1 cellular context compared by ENCODE assay signal in the genomic region with DNA sequence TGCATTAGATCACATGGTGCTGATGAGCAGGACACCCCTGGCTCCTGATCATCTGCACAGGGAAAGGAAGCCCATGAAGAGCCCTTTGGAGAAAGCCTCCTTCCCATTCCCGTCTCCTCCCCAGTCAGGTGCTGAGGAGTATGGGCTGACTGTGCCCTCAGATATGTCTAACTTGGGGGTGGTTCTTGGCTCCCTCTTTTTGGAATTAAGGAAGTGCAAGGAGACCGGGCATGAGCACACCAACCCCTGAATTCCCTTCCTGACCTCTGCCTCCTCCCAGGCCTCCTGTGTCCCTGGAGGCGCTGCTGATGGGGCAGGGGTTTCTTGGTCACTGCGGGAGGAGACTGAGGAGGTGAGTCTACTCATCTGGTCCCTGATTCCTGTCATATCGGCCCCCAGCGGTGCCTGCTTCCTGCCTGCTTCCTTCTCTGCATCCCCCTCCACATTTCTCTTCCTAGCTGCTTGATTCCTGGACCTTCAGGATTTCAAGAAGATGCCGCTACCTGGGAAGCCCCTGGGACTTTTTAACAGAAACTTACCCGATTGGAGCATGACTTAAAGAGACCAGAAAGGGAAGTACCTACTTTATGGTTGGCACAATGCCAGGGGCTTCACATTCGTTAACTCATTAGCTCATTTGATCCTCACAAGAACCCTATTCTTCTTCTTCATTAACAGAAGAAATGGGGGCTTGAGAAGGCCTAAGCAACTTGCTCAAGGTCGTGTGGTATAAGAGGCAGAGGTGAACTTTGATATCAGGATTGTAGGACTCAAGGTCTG.
TF ChIP-seq lines count a peak whose summit lies in the region.

No MANE protein-coding gene starts in this region.

TF ChIP-seq in GM12878, 131 proteins besides CTCF, POLR2A, EP300 and RAD21 (continued from another document):
- TF ChIP-seq, protein P1, sequence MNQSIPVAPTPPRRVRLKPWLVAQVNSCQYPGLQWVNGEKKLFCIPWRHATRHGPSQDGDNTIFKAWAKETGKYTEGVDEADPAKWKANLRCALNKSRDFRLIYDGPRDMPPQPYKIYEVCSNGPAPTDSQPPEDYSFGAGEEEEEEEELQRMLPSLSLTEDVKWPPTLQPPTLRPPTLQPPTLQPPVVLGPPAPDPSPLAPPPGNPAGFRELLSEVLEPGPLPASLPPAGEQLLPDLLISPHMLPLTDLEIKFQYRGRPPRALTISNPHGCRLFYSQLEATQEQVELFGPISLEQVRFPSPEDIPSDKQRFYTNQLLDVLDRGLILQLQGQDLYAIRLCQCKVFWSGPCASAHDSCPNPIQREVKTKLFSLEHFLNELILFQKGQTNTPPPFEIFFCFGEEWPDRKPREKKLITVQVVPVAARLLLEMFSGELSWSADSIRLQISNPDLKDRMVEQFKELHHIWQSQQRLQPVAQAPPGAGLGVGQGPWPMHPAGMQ (IDR thresholded peaks at IDR 0.05; ENCODE audit: borderline replicate concordance), result no peak
- peak; percentile 43; the same call in 1 of the 2 replicates for TF ChIP-seq ZNF24 (IDR thresholded peaks at IDR 0.05)
- TF ChIP-seq HCFC1 (IDR thresholded peaks at IDR 0.05; ENCODE audit: low read length), result no peak
- TF ChIP-seq POLR2AphosphoS5 (IDR thresholded peaks at IDR 0.05; ENCODE audit: low read length), result peak; percentile 84
- no peak for TF ChIP-seq ATF3 (IDR thresholded peaks at IDR 0.05; ENCODE audit: borderline replicate concordance, extremely low read depth, low read depth, low read length)
- no peak for TF ChIP-seq ZZZ3 (IDR thresholded peaks at IDR 0.05; ENCODE audit: control insufficient read depth, insufficient read length, low read depth)
- no peak for TF ChIP-seq HSF1 (IDR thresholded peaks at IDR 0.05; ENCODE audit: low read depth, low read length)
- TF ChIP-seq, protein P2, sequence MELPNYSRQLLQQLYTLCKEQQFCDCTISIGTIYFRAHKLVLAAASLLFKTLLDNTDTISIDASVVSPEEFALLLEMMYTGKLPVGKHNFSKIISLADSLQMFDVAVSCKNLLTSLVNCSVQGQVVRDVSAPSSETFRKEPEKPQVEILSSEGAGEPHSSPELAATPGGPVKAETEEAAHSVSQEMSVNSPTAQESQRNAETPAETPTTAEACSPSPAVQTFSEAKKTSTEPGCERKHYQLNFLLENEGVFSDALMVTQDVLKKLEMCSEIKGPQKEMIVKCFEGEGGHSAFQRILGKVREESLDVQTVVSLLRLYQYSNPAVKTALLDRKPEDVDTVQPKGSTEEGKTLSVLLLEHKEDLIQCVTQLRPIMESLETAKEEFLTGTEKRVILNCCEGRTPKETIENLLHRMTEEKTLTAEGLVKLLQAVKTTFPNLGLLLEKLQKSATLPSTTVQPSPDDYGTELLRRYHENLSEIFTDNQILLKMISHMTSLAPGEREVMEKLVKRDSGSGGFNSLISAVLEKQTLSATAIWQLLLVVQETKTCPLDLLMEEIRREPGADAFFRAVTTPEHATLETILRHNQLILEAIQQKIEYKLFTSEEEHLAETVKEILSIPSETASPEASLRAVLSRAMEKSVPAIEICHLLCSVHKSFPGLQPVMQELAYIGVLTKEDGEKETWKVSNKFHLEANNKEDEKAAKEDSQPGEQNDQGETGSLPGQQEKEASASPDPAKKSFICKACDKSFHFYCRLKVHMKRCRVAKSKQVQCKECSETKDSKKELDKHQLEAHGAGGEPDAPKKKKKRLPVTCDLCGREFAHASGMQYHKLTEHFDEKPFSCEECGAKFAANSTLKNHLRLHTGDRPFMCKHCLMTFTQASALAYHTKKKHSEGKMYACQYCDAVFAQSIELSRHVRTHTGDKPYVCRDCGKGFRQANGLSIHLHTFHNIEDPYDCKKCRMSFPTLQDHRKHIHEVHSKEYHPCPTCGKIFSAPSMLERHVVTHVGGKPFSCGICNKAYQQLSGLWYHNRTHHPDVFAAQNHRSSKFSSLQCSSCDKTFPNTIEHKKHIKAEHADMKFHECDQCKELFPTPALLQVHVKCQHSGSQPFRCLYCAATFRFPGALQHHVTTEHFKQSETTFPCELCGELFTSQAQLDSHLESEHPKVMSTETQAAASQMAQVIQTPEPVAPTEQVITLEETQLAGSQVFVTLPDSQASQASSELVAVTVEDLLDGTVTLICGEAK (IDR thresholded peaks at IDR 0.05; ENCODE audit: borderline replicate concordance), result no peak
